Comparison of ENCODE assay signal across 1 cellular context in the genomic region with DNA sequence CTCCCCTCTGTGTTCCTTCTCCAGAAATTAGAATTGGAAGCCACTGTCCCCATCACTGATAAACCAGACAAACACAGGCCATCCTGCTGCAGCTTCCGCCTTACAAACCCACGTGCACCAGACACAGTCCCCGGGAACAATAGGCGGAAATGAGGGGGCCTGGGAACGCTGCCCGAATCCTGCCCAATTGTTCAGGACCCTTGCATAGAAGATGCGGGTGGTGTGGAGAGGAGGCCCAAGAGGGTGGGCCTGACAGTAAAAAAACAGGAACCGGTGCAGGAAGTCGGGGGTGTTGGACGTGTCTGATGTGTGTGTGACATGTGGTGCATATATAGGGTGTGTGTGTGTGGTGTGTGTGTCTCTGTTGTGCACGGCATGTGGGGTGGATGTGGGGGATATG.
TF ChIP-seq lines count a peak whose summit lies in the region.

No MANE protein-coding gene starts in this region.

TF ChIP-seq in GM12878, 131 proteins besides CTCF, POLR2A, EP300 and RAD21 (continued from another document):
- peak in 1 of 2 experiments; percentile 27; a peak in 1 of 4 replicates for TF ChIP-seq IKZF2 (IDR thresholded peaks at IDR 0.05)
- TF ChIP-seq, protein P1, sequence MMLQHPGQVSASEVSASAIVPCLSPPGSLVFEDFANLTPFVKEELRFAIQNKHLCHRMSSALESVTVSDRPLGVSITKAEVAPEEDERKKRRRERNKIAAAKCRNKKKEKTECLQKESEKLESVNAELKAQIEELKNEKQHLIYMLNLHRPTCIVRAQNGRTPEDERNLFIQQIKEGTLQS (IDR thresholded peaks at IDR 0.05; ENCODE audit: borderline replicate concordance, extremely low read depth, low read depth, low read length), result no peak
